ENCODE assay signal across 8 cellular contexts in genomic region chr5:52988335-52989024, GRCh38. TPM values are rescaled to one million over a fixed set of nuclear protein-coding genes. Genes with fewer than 3 reads are reported as not detected.
DNase-seq lines count a peak whose midpoint lies in the region; ATAC-seq lines count a peak whose summit lies in the region.

No MANE protein-coding gene starts in this region.

- peak overlapping the region; percentile 66 for H3K4me3 ChIP-seq in NT2/D1 (ENCODE audit: insufficient read length, low read depth)
- H3K4me3 ChIP-seq in endocrine pancreas (ENCODE audit: control insufficient read depth, insufficient read depth, low read length), result peak overlapping the region; percentile 19
- H3K4me3 ChIP-seq in naive thymus-derived CD4-positive, alpha-beta T cell (ENCODE audit: low read length), result peak overlapping the region; percentile 66

- no peaks in the 10 kb centered on the region for H3K36me3 ChIP-seq in NT2/D1 (ENCODE audit: insufficient read depth, insufficient read length, low read length)
- H3K36me3 ChIP-seq in endocrine pancreas (ENCODE audit: control insufficient read depth, insufficient read depth, low read length), result no peaks in the 10 kb centered on the region
- no peaks in the 10 kb centered on the region for H3K36me3 ChIP-seq in naive thymus-derived CD4-positive, alpha-beta T cell (ENCODE audit: control insufficient read depth in 2 of 3, insufficient read depth in 3 of 3, low read length in 3 of 3)

- peaks cover 0 to 16% (median 0%) of the 10 kb centered on the region in 5 donors for H3K36me3 Mint-ChIP-seq in naive thymus-derived CD4-positive, alpha-beta T cell

- no peaks in the 10 kb centered on the region for H3K9me3 Mint-ChIP-seq in naive thymus-derived CD4-positive, alpha-beta T cell

- ATAC-seq in GM21447 (IDR thresholded peaks at IDR 0.05; ENCODE audit: unreplicated experiment), result peak; percentile 4
- peak; percentile 34 for ATAC-seq in naive thymus-derived CD4-positive, alpha-beta T cell
- no peak for ATAC-seq in GM18858 (IDR thresholded peaks at IDR 0.05; ENCODE audit: unreplicated experiment)

- H3K4me1 Mint-ChIP-seq in naive thymus-derived CD4-positive, alpha-beta T cell, result peaks cover 6 to 51% (median 10%) of the 10 kb centered on the region in 7 donors

- no peak overlapping the region for H3K27ac ChIP-seq in naive thymus-derived CD4-positive, alpha-beta T cell (ENCODE audit: low read depth, low read length)

- H3K4me1 ChIP-seq in NT2/D1 (ENCODE audit: insufficient read depth, insufficient read length), result no peaks in the 10 kb centered on the region
- no peaks in the 10 kb centered on the region for H3K4me1 ChIP-seq in endocrine pancreas (ENCODE audit: control insufficient read depth, insufficient read depth, low read length)
- peaks cover 0 to 5% of the 10 kb centered on the region in 2 donors for H3K4me1 ChIP-seq in naive thymus-derived CD4-positive, alpha-beta T cell (ENCODE audit: control insufficient read depth in 2 of 2, insufficient read depth in 2 of 2, low read length in 2 of 2)

- peak overlapping the region; percentile 34 to 85 (median 76) for H3K4me3 Mint-ChIP-seq in naive thymus-derived CD4-positive, alpha-beta T cell

- no peak for DNase-seq in NT2/D1 (ENCODE audit: low read depth, low spot score)
- peak in 3 of 9 donors; percentile 3 to 16 (median 5) for DNase-seq in naive thymus-derived CD4-positive, alpha-beta T cell
- no peak for DNase-seq in COR-L47 (lab: John Stamatoyannopoulos, UW)
- no peak for DNase-seq in NCI-H510A treated with DMSO at 0.1 percent for 48 hours (lab: John Stamatoyannopoulos, UW)
- DNase-seq in NCI-H1694 treated with DMSO at 0.1 percent for 48 hours (lab: John Stamatoyannopoulos, UW), result no peak

- intact Hi-C loops in naive thymus-derived CD4-positive, alpha-beta T cell (cut with micrococcal nuclease), result loop anchor here (1.0 to 2.0 kb wide), 6 partner anchors 17 to 108 kb away; no protein-coding TSS in a partner anchor

- H3K27me3 Mint-ChIP-seq in naive thymus-derived CD4-positive, alpha-beta T cell, result peaks cover 0 to 44% (median 13%) of the 10 kb centered on the region in 5 donors

- H3K9me3 ChIP-seq in NT2/D1 (ENCODE audit: insufficient read depth, low read length) (no peaks in the 10 kb centered on the region), endocrine pancreas (ENCODE audit: control insufficient read depth, low read length) (no peaks in the 10 kb centered on the region)
- no peaks in the 10 kb centered on the region for H3K9me3 ChIP-seq in naive thymus-derived CD4-positive, alpha-beta T cell (ENCODE audit: control insufficient read depth in 2 of 3, low read length in 3 of 3)

- H3K9ac ChIP-seq in NT2/D1 (ENCODE audit: insufficient read length, low read depth) (peak overlapping the region; percentile 74), endocrine pancreas (ENCODE audit: control insufficient read depth, insufficient read depth, low read length) (peak overlapping the region; percentile 15)

- CTCF ChIA-PET in naive thymus-derived CD4-positive, alpha-beta T cell (lab: Charles Lee), result interaction anchor here (0.7 to 2.0 kb wide), 3 partner anchors 34 to 1761 kb away, joined by 3 to 7 read pairs (median 4); no protein-coding TSS in a partner anchor

- H3K27ac Mint-ChIP-seq in naive thymus-derived CD4-positive, alpha-beta T cell, result peak overlapping the region in 4 of 9 donors; percentile 4 to 83 (median 64)

- POLR2A ChIA-PET in naive thymus-derived CD4-positive, alpha-beta T cell (lab: Charles Lee), result no interaction called here

- peaks cover 42% of the 10 kb centered on the region for H3K27me3 ChIP-seq in NT2/D1 (ENCODE audit: insufficient read depth, insufficient read length)
- H3K27me3 ChIP-seq in endocrine pancreas (ENCODE audit: control insufficient read depth, insufficient read depth, low read length), result no peaks in the 10 kb centered on the region
- H3K27me3 ChIP-seq in naive thymus-derived CD4-positive, alpha-beta T cell (ENCODE audit: control insufficient read depth in 2 of 2, insufficient read depth in 2 of 2, low read length in 2 of 2), result no peaks in the 10 kb centered on the region

RNA-seq across cellular contexts. Expression of gene ITGA2, which starts 0.7 kb away (rescaled TPM):
- 1 to 10 TPM in 1 of 5 experiments, under 1 TPM in 4; 0.16 to 8.9 (median 0.49) TPM for total RNA-seq in naive thymus-derived CD4-positive, alpha-beta T cell
- under 1 TPM; 0.19 to 0.28 TPM for polyA plus RNA-seq in naive thymus-derived CD4-positive, alpha-beta T cell
